Comparison of ENCODE assay signal across 32 cellular contexts in genomic region chr1:234689236-234689635, GRCh38.
"Had no signal": no experiment of that assay in that cellular context is flagged by ENCODE, and none has a peak within 500 bp of the region (broad histone marks: within the 10 kb centered on the region; RNA-seq: fewer than 3 reads in every experiment).

No MANE protein-coding gene starts in this region.

- H3K36me3 Mint-ChIP-seq: brain had no signal

- H3K4me3 Mint-ChIP-seq: activated CD4-positive, alpha-beta memory T cell treated with anti-CD3 and anti-CD28 coated beads for 36 hours; activated CD4-positive, alpha-beta T cell treated with anti-CD3 and anti-CD28 coated beads for 36 hours; activated CD4-positive, alpha-beta T cell treated with anti-CD3 and anti-CD28 coated beads, Interleukin-2, amount 10 ng/mL, durations not matched to agents 24 days and 14 days; activated CD8-positive, alpha-beta memory T cell treated with anti-CD3 and anti-CD28 coated beads, Interleukin-2, amount 10 ng/mL, durations not matched to agents 7 days and 5 days; activated CD8-positive, alpha-beta T cell treated with anti-CD3 and anti-CD28 coated beads, Interleukin-2, amount 10 ng/mL, durations not matched to agents 7 days and 5 days; activated naive CD4-positive, alpha-beta T cell treated with anti-CD3 and anti-CD28 coated beads, Interleukin-2, amount 10 ng/mL, durations not matched to agents 7 days and 5 days; activated naive CD8-positive, alpha-beta T cell treated with anti-CD3 and anti-CD28 coated beads, Interleukin-2, amount 10 ng/mL, durations not matched to agents 7 days and 5 days; activated T-cell treated with anti-CD3 and anti-CD28 coated beads, Interleukin-2, amount 50 U/mL, for 24 hours; activated T-cell treated with anti-CD3 and anti-CD28 coated beads, Interleukin-2, amount 50 U/mL, for 72 hours; brain; T-helper 1 cell treated with Interleukin-12 subunit alpha and Interleukin-12 subunit beta and Interleukin-4 antibody, amounts not matched to agents 30 μg/mL and 1 μg/mL, for 36 hours had no signal

- H3K4me3 ChIP-seq: ascending aorta, breast epithelium, cardiac muscle cell, colonic mucosa, esophagus squamous epithelium, gastroesophageal sphincter had no signal

- ATAC-seq: activated CD4-positive, alpha-beta T cell treated with anti-CD3 and anti-CD28 coated beads for 36 hours; activated CD8-positive, alpha-beta memory T cell treated with anti-CD3 and anti-CD28 coated beads, Interleukin-2, amount 10 ng/mL, durations not matched to agents 7 days and 5 days; activated CD8-positive, alpha-beta T cell treated with anti-CD3 and anti-CD28 coated beads, Interleukin-2, amount 10 ng/mL, durations not matched to agents 7 days and 5 days; activated T-cell treated with anti-CD3 and anti-CD28 coated beads, Interleukin-2, amount 50 U/mL, for 72 hours; gastroesophageal sphincter had no signal

- H3K36me3 ChIP-seq: ascending aorta, breast epithelium, cardiac muscle cell, colonic mucosa, esophagus squamous epithelium, gastroesophageal sphincter, WERI-Rb-1 had no signal

- DNase-seq: activated CD4-positive, alpha-beta T cell treated with anti-CD3 and anti-CD28 coated beads, Interleukin-2, amount 10 ng/mL, durations not matched to agents 24 days and 14 days; activated CD4-positive, CD25-positive, alpha-beta regulatory T cell; activated CD4-positive, CD25-positive, alpha-beta regulatory T cell treated with anti-CD3 and anti-CD28 coated beads, Interleukin-2, amount 50 U/mL, for 72 hours; activated CD8-positive, alpha-beta memory T cell treated with anti-CD3 and anti-CD28 coated beads, Interleukin-2, amount 10 ng/mL, durations not matched to agents 7 days and 5 days; activated CD8-positive, alpha-beta memory T cell treated with anti-CD3 and anti-CD28 coated beads, Interleukin-2, amount 50 U/mL, for 4 hours; activated CD8-positive, alpha-beta T cell treated with anti-CD3 and anti-CD28 coated beads, Interleukin-2, amount 10 ng/mL, durations not matched to agents 7 days and 5 days; activated gamma-delta T cell; activated naive CD4-positive, alpha-beta T cell; activated naive CD4-positive, alpha-beta T cell treated with anti-CD3 and anti-CD28 coated beads, Interleukin-2, amount 10 ng/mL, durations not matched to agents 7 days and 5 days; activated naive CD8-positive, alpha-beta T cell treated with anti-CD3 and anti-CD28 coated beads, Interleukin-2, amount 10 ng/mL, durations not matched to agents 7 days and 5 days; activated T-cell treated with anti-CD3 and anti-CD28 coated beads for 4 hours; activated T-cell treated with anti-CD3 and anti-CD28 coated beads, Interleukin-2, amount 50 U/mL, for 24 hours; activated T-cell treated with anti-CD3 and anti-CD28 coated beads, Interleukin-2, amount 50 U/mL, for 72 hours; central memory CD4-positive, alpha-beta T cell; cerebellar nuclear complex; colonic mucosa; effector CD8-positive, alpha-beta T cell; esophagus squamous epithelium; foreskin melanocyte; T-helper 9 cell; WERI-Rb-1 had no signal

- H3K27me3 Mint-ChIP-seq: activated CD4-positive, alpha-beta memory T cell treated with anti-CD3 and anti-CD28 coated beads for 36 hours; activated CD4-positive, alpha-beta T cell treated with anti-CD3 and anti-CD28 coated beads for 36 hours; activated CD4-positive, alpha-beta T cell treated with anti-CD3 and anti-CD28 coated beads, Interleukin-2, amount 10 ng/mL, durations not matched to agents 24 days and 14 days; activated naive CD8-positive, alpha-beta T cell treated with anti-CD3 and anti-CD28 coated beads, Interleukin-2, amount 10 ng/mL, durations not matched to agents 7 days and 5 days; activated T-cell treated with anti-CD3 and anti-CD28 coated beads, Interleukin-2, amount 50 U/mL, for 24 hours; brain had no signal

- H3K27ac ChIP-seq: ascending aorta, breast epithelium, cardiac muscle cell, colonic mucosa, epithelial cell of prostate, esophagus squamous epithelium, gastroesophageal sphincter, WERI-Rb-1 had no signal

- FAIRE-seq: endometrium, endothelial cell of umbilical vein had no signal

- H3K27ac Mint-ChIP-seq: activated CD4-positive, alpha-beta memory T cell treated with anti-CD3 and anti-CD28 coated beads for 36 hours; activated CD4-positive, alpha-beta T cell treated with anti-CD3 and anti-CD28 coated beads for 36 hours; activated CD4-positive, alpha-beta T cell treated with anti-CD3 and anti-CD28 coated beads, Interleukin-2, amount 10 ng/mL, durations not matched to agents 24 days and 14 days; activated CD8-positive, alpha-beta memory T cell treated with anti-CD3 and anti-CD28 coated beads, Interleukin-2, amount 10 ng/mL, durations not matched to agents 7 days and 5 days; activated CD8-positive, alpha-beta T cell treated with anti-CD3 and anti-CD28 coated beads, Interleukin-2, amount 10 ng/mL, durations not matched to agents 7 days and 5 days; activated naive CD4-positive, alpha-beta T cell treated with anti-CD3 and anti-CD28 coated beads, Interleukin-2, amount 10 ng/mL, durations not matched to agents 7 days and 5 days; activated naive CD8-positive, alpha-beta T cell treated with anti-CD3 and anti-CD28 coated beads, Interleukin-2, amount 10 ng/mL, durations not matched to agents 7 days and 5 days; activated T-cell treated with anti-CD3 and anti-CD28 coated beads, Interleukin-2, amount 50 U/mL, for 24 hours; activated T-cell treated with anti-CD3 and anti-CD28 coated beads, Interleukin-2, amount 50 U/mL, for 72 hours; brain; T-helper 1 cell treated with Interleukin-12 subunit alpha and Interleukin-12 subunit beta and Interleukin-4 antibody, amounts not matched to agents 30 μg/mL and 1 μg/mL, for 36 hours had no signal

- H3K9me3 ChIP-seq: breast epithelium, colonic mucosa, esophagus squamous epithelium, gastroesophageal sphincter had no signal

- H3K4me1 Mint-ChIP-seq: activated CD4-positive, alpha-beta T cell treated with anti-CD3 and anti-CD28 coated beads for 36 hours; activated CD8-positive, alpha-beta memory T cell treated with anti-CD3 and anti-CD28 coated beads, Interleukin-2, amount 10 ng/mL, durations not matched to agents 7 days and 5 days; activated naive CD4-positive, alpha-beta T cell treated with anti-CD3 and anti-CD28 coated beads, Interleukin-2, amount 10 ng/mL, durations not matched to agents 7 days and 5 days; activated naive CD8-positive, alpha-beta T cell treated with anti-CD3 and anti-CD28 coated beads, Interleukin-2, amount 10 ng/mL, durations not matched to agents 7 days and 5 days had no signal

- H3K4me1 ChIP-seq: colonic mucosa had no signal

- H3K27me3 ChIP-seq: ascending aorta, breast epithelium, cardiac muscle cell, colonic mucosa, esophagus squamous epithelium, gastroesophageal sphincter had no signal
